In genomic region chr5:137320056-137321045, GRCh38 we compare ENCODE assay signal across 1 cellular context.
TF ChIP-seq lines count a peak whose summit lies in the region.

No MANE protein-coding gene starts in this region.

TF ChIP-seq in GM23338, 12 proteins besides CTCF, POLR2A, EP300 and RAD21 (continued from another document):
- TF ChIP-seq, protein P1, sequence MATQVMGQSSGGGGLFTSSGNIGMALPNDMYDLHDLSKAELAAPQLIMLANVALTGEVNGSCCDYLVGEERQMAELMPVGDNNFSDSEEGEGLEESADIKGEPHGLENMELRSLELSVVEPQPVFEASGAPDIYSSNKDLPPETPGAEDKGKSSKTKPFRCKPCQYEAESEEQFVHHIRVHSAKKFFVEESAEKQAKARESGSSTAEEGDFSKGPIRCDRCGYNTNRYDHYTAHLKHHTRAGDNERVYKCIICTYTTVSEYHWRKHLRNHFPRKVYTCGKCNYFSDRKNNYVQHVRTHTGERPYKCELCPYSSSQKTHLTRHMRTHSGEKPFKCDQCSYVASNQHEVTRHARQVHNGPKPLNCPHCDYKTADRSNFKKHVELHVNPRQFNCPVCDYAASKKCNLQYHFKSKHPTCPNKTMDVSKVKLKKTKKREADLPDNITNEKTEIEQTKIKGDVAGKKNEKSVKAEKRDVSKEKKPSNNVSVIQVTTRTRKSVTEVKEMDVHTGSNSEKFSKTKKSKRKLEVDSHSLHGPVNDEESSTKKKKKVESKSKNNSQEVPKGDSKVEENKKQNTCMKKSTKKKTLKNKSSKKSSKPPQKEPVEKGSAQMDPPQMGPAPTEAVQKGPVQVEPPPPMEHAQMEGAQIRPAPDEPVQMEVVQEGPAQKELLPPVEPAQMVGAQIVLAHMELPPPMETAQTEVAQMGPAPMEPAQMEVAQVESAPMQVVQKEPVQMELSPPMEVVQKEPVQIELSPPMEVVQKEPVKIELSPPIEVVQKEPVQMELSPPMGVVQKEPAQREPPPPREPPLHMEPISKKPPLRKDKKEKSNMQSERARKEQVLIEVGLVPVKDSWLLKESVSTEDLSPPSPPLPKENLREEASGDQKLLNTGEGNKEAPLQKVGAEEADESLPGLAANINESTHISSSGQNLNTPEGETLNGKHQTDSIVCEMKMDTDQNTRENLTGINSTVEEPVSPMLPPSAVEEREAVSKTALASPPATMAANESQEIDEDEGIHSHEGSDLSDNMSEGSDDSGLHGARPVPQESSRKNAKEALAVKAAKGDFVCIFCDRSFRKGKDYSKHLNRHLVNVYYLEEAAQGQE (IDR thresholded peaks at IDR 0.05; ENCODE audit: unreplicated experiment) = no peak
- TF ChIP-seq NANOG (IDR thresholded peaks at IDR 0.05; ENCODE audit: borderline replicate concordance) (no peak), JUNB (IDR thresholded peaks at IDR 0.05; ENCODE audit: unreplicated experiment) (no peak), EZH2 (IDR thresholded peaks at IDR 0.05; ENCODE audit: low read depth, unreplicated experiment) (no peak), EZH2phosphoT487 (IDR thresholded peaks at IDR 0.05; ENCODE audit: unreplicated experiment) (no peak), CREB1 (CRISPR knock-in tag; IDR thresholded peaks at IDR 0.05; ENCODE audit: low read depth) (no peak)
